In genomic region chr12:101009274-101009673, GRCh38 we compare ENCODE assay signal across 27 cellular contexts.
"Had no signal": no experiment of that assay in that cellular context is flagged by ENCODE, and none has a peak within 500 bp of the region (broad histone marks: within the 10 kb centered on the region; RNA-seq: fewer than 3 reads in every experiment).

No MANE protein-coding gene starts in this region.

- H3K27me3 ChIP-seq: colonic mucosa, dorsolateral prefrontal cortex, esophagus muscularis mucosa, esophagus squamous epithelium, foreskin keratinocyte, gastrocnemius medialis, gastroesophageal sphincter, heart left ventricle, heart right ventricle had no signal

- ATAC-seq: effector memory CD8-positive, alpha-beta T cell; esophagus mucosa; foreskin keratinocyte; gastrocnemius medialis; gastroesophageal sphincter; heart left ventricle; heart right ventricle had no signal

- H3K4me3 ChIP-seq: colonic mucosa, dorsolateral prefrontal cortex, esophagus muscularis mucosa, esophagus squamous epithelium, gastrocnemius medialis, gastroesophageal sphincter, heart left ventricle, heart right ventricle had no signal

- H3K4me1 ChIP-seq: colonic mucosa, esophagus muscularis mucosa, esophagus squamous epithelium, foreskin keratinocyte, gastrocnemius medialis, gastroesophageal sphincter, heart left ventricle, heart right ventricle had no signal

- H3K36me3 ChIP-seq: colonic mucosa, esophagus muscularis mucosa, esophagus squamous epithelium, gastrocnemius medialis, gastroesophageal sphincter, heart left ventricle, heart right ventricle had no signal

- DNase-seq: colonic mucosa; cortex of kidney; dermis blood vessel endothelial cell; dorsolateral prefrontal cortex; effector CD4-positive, alpha-beta T cell; effector CD8-positive, alpha-beta T cell; effector memory CD4-positive, alpha-beta T cell; effector memory CD8-positive, alpha-beta T cell; endodermal cell; erythroblast; esophagus squamous epithelium; foreskin fibroblast; foreskin keratinocyte; foreskin melanocyte; gastrocnemius medialis; glutamatergic neuron; head of caudate nucleus; heart left ventricle; heart right ventricle had no signal

- H3K9me3 ChIP-seq: colonic mucosa, gastrocnemius medialis had no signal

- H3K27ac ChIP-seq: colonic mucosa, dorsolateral prefrontal cortex, epithelial cell of prostate, esophagus muscularis mucosa, esophagus squamous epithelium, foreskin keratinocyte, gastrocnemius medialis, gastroesophageal sphincter, heart left ventricle, heart right ventricle had no signal

- FAIRE-seq: colon, endometrium, endothelial cell of umbilical vein, frontal cortex had no signal
